ENCODE assay signal across 8 cellular contexts in the genomic region with DNA sequence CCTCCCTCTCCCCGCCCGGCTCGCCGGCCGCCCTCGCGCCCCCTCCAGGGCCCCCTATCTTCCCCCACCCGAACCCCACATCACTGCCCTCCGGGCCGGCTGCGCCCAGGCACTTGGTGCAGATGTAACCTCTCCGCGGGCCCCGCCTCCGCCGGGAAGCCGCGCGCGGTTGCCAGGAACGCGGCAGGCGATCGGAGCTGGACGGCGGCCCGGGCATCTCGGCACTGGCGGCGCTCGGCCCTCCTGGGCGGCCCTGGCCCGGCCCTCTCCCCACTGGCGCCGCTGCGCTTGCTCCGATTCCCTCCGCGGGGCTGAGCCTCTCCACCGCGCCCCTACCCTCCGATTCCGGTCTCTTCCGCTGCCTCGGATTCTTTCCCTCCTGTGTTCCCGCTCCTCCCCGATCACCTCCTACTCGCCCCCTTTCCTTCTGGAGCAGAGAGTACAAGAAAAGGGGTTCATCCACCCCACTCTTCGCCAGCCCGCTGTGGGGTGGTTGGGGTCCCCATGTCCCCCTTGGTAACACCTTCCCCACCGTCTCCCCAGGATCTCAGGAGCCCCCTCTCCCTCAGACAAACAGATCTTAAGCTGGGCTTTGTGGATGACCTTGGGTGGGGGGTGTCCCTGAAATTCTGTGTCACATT.
DNase-seq lines count a peak whose midpoint lies in the region; ATAC-seq and TF ChIP-seq lines count a peak whose summit lies in the region.

No MANE protein-coding gene starts in this region.

- intact Hi-C loops in upper lobe of right lung (cut with DNase I): no loop called here

- H3K4me1 ChIP-seq in HEK293 (ENCODE audit: control insufficient read depth, insufficient read depth, low read length): no peaks in the 10 kb centered on the region
- no peaks in the 10 kb centered on the region for H3K4me1 ChIP-seq in muscle layer of duodenum (ENCODE audit: control insufficient read depth in 1 of 2, insufficient read depth in 2 of 2, low read length in 2 of 2)
- peaks cover 9% of the 10 kb centered on the region for H3K4me1 ChIP-seq in upper lobe of right lung

- H3K9me3 ChIP-seq in HEK293 (ENCODE audit: control insufficient read depth, insufficient read depth, low read depth, low read length) (no peaks in the 10 kb centered on the region), muscle layer of duodenum (ENCODE audit: control insufficient read depth in 1 of 2, low read length in 2 of 2) (no peaks in the 10 kb centered on the region), upper lobe of right lung (no peaks in the 10 kb centered on the region)

- no peaks in the 10 kb centered on the region for H3K27me3 ChIP-seq in muscle layer of duodenum (ENCODE audit: low read depth, low read length)
- H3K27me3 ChIP-seq in upper lobe of right lung: peaks cover 8% of the 10 kb centered on the region

- H3K27ac ChIP-seq in HEK293 (ENCODE audit: extremely low read depth, low read depth, low read length): no peak overlapping the region
- H3K27ac ChIP-seq in muscle layer of duodenum (ENCODE audit: low read length): peak overlapping the region; percentile 65
- H3K27ac ChIP-seq in upper lobe of right lung: peak overlapping the region; percentile 82

- no peak for TF ChIP-seq CTCF in AG09309 (IDR thresholded peaks at IDR 0.05; ENCODE audit: control insufficient read depth, insufficient read depth, low read depth, low read length, missing control alignments)
- no peak for TF ChIP-seq CTCF in HEK293 (tag by site-specific recombination; IDR thresholded peaks at IDR 0.05)
- no peak for TF ChIP-seq CTCF in fibroblast of mammary gland (conservative IDR thresholded peaks at IDR 0.05; ENCODE audit: control insufficient read depth, insufficient read depth, low read depth, low read length)
- TF ChIP-seq CTCF in upper lobe of right lung (IDR thresholded peaks at IDR 0.05): no peak

- H3K36me3 ChIP-seq in HEK293 (ENCODE audit: control insufficient read depth in 2 of 2, insufficient read depth in 1 of 2, low read length in 2 of 2) (no peaks in the 10 kb centered on the region), muscle layer of duodenum (ENCODE audit: control insufficient read depth in 1 of 2, insufficient read depth in 2 of 2, low read length in 2 of 2) (no peaks in the 10 kb centered on the region), upper lobe of right lung (no peaks in the 10 kb centered on the region)

- POLR2A ChIA-PET in HEK293 (lab: Yijun Ruan, JAX): interaction anchor here (0.6 kb wide), 1 partner anchor 54 kb away, joined by 3 read pairs; no protein-coding TSS in a partner anchor

- peak; percentile 17 for DNase-seq in AG09309 (ENCODE audit: low read depth)
- peak; percentile 69 for DNase-seq in activated CD8-positive, alpha-beta memory T cell treated with anti-CD3 and anti-CD28 coated beads for 24 hours
- peak; percentile 49 for DNase-seq in fibroblast of mammary gland (ENCODE audit: low read depth)
- peak; percentile 90 for DNase-seq in upper lobe of right lung
- DNase-seq in NCI-H1048 (lab: John Stamatoyannopoulos, UW): no peak

- H3K4me3 ChIP-seq in AG09309 (ENCODE audit: control insufficient read depth, low read depth, low read length) (peak overlapping the region; percentile 43), HEK293 (ENCODE audit: low read depth, low read length) (no peak overlapping the region), fibroblast of mammary gland (ENCODE audit: control insufficient read depth, low read depth, low read length) (peak overlapping the region; percentile 46), muscle layer of duodenum (ENCODE audit: low read depth in 1 of 2, low read length in 2 of 2) (peak overlapping the region; percentile 42 to 55), upper lobe of right lung (peak overlapping the region; percentile 49)

- ATAC-seq in upper lobe of right lung (peak; percentile 92), HG03025 (IDR thresholded peaks at IDR 0.05; ENCODE audit: low FRiP score, unreplicated experiment) (no peak)

- CTCF ChIA-PET in HEK293 (lab: Yijun Ruan, JAX): interaction anchor here (0.9 kb wide), 1 partner anchor 20 kb away, joined by 3 read pairs; no protein-coding TSS in a partner anchor

TF ChIP-seq in HEK293, 187 proteins besides CTCF, POLR2A, EP300 and RAD21:
- TF ChIP-seq ZIC2 (tag by site-specific recombination; IDR thresholded peaks at IDR 0.05) (no peak), ZNF394 (tag by site-specific recombination; IDR thresholded peaks at IDR 0.05; ENCODE audit: borderline replicate concordance) (no peak), INSM2 (tag by site-specific recombination; IDR thresholded peaks at IDR 0.05) (no peak), ZBTB6 (tag by site-specific recombination; IDR thresholded peaks at IDR 0.05) (no peak), GLIS2 (tag by site-specific recombination; IDR thresholded peaks at IDR 0.05) (0 out of 2 replicates have a peak, but pooled peaks have one; percentile 8)
- TF ChIP-seq, protein P1, sequence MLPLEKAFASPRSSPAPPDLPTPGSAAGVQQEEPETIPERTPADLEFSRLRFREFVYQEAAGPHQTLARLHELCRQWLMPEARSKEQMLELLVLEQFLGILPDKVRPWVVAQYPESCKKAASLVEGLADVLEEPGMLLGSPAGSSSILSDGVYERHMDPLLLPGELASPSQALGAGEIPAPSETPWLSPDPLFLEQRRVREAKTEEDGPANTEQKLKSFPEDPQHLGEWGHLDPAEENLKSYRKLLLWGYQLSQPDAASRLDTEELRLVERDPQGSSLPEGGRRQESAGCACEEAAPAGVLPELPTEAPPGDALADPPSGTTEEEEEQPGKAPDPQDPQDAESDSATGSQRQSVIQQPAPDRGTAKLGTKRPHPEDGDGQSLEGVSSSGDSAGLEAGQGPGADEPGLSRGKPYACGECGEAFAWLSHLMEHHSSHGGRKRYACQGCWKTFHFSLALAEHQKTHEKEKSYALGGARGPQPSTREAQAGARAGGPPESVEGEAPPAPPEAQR (tag by site-specific recombination; IDR thresholded peaks at IDR 0.05): no peak
